ENCODE assay signal across 9 cellular contexts in genomic region chr3:53163459-53164387, GRCh38. TPM values are rescaled to one million over a fixed set of nuclear protein-coding genes. Genes with fewer than 3 reads are reported as not detected.
DNase-seq lines count a peak whose midpoint lies in the region; ATAC-seq and TF ChIP-seq lines count a peak whose summit lies in the region.
"Had no signal": no experiment of that assay in that cellular context is flagged by ENCODE, and none has a peak within 500 bp of the region (broad histone marks: within the 10 kb centered on the region; RNA-seq: fewer than 3 reads in every experiment).

No MANE protein-coding gene starts in this region.

- H3K36me3 ChIP-seq in GM23248 (ENCODE audit: low read depth) (no peaks in the 10 kb centered on the region), Panc1 (ENCODE audit: control insufficient read depth, insufficient read depth, low read length) (no peaks in the 10 kb centered on the region), skeletal muscle satellite cell (ENCODE audit: insufficient read depth, low read length) (no peaks in the 10 kb centered on the region), SK-N-SH (replicated peaks in 1 of 2; ENCODE audit: control insufficient read depth in 1 of 2, insufficient read depth in 2 of 2, low read length in 1 of 2) (no peaks in the 10 kb centered on the region)

- H3K9me3 ChIP-seq in GM23248 (ENCODE audit: low read depth) (no peaks in the 10 kb centered on the region), Panc1 (ENCODE audit: control insufficient read depth, insufficient read depth, low read depth, low read length) (no peaks in the 10 kb centered on the region), skeletal muscle satellite cell (replicated peaks; ENCODE audit: low read length) (no peaks in the 10 kb centered on the region), SK-N-SH (no peaks in the 10 kb centered on the region)

- H3F3A ChIP-seq in GM23248 (ENCODE audit: insufficient read depth), result no peaks in the 10 kb centered on the region
- peaks cover 4% of the 10 kb centered on the region for H3F3A ChIP-seq in SK-N-SH (replicated peaks; ENCODE audit: insufficient read depth)

- TF ChIP-seq CTCF in Panc1 (IDR thresholded peaks at IDR 0.05) (no peak), endothelial cell (IDR thresholded peaks at IDR 0.05; ENCODE audit: unreplicated experiment) (no peak), SK-N-SH (IDR thresholded peaks at IDR 0.05) (no peak)

- TSS peak; percentile 92 for BruUV-seq in Panc1 (replicated peaks; lab: Mats Ljungman, UMichigan)

- TF ChIP-seq RAD21 in SK-N-SH (IDR thresholded peaks at IDR 0.05; ENCODE audit: low read length), result no peak

- H3K36me3 Mint-ChIP-seq in endothelial cell (ENCODE audit: low read depth, unreplicated experiment), result peaks cover 7% of the 10 kb centered on the region

- H3K9me3 Mint-ChIP-seq in endothelial cell (ENCODE audit: unreplicated experiment), result no peaks in the 10 kb centered on the region

- peak; percentile 13 for DNase-seq in GM23248
- DNase-seq in Panc1 (ENCODE audit: low read depth, low spot score), result no peak
- DNase-seq in endothelial cell (ENCODE audit: low spot score), result no peak
- DNase-seq in G401 (ENCODE audit: low spot score), result no peak
- DNase-seq in DMS 273 treated with DMSO at 0.1 percent for 48 hours (lab: John Stamatoyannopoulos, UW), result no peak
- DNase-seq in SK-N-SH, result no peak
- DNase-seq: NCI-H526 treated with DMSO at 0.1 percent for 48 hours had no signal

- no peaks in the 10 kb centered on the region for H3K9me2 ChIP-seq in GM23248 (ENCODE audit: insufficient read depth)
- H3K9me2 ChIP-seq in SK-N-SH, result no peaks in the 10 kb centered on the region

- H4K20me1 ChIP-seq in GM23248 (ENCODE audit: insufficient read depth) (no peaks in the 10 kb centered on the region), SK-N-SH (ENCODE audit: insufficient read depth) (no peaks in the 10 kb centered on the region)

- H3K27me3 Mint-ChIP-seq in endothelial cell (ENCODE audit: unreplicated experiment), result peaks cover 23% of the 10 kb centered on the region

- no peak for TF ChIP-seq EP300 in SK-N-SH (IDR thresholded peaks at IDR 0.05; ENCODE audit: borderline replicate concordance in 1 of 2, low read depth in 1 of 2, low read length in 1 of 2)

- H3K9ac ChIP-seq in GM23248 (no peak overlapping the region), skeletal muscle satellite cell (ENCODE audit: low read depth, low read length) (no peak overlapping the region), SK-N-SH (no peak overlapping the region)

- CTCF ChIA-PET in Panc1 (lab: Charles Lee) (no interaction called here), SK-N-SH (lab: Yijun Ruan, JAX) (interaction anchor here (1.3 to 3.0 kb wide), 2 partner anchors 32 to 318 kb away, joined by 3 to 14 read pairs; no protein-coding TSS in a partner anchor)

- peaks cover 42% of the 10 kb centered on the region for H3K4me1 Mint-ChIP-seq in endothelial cell (ENCODE audit: unreplicated experiment)

- POLR2A ChIA-PET in Panc1 (lab: Charles Lee) (interaction anchor here (0.7 kb wide), 1 partner anchor 333 kb away, joined by 4 read pairs; no protein-coding TSS in a partner anchor), SK-N-SH (lab: Yijun Ruan, JAX) (no interaction called here)

- H2AFZ ChIP-seq in GM23248, result no peak overlapping the region
- H2AFZ ChIP-seq in SK-N-SH (ENCODE audit: low read depth), result no peak overlapping the region

- H3K4me3 ChIP-seq in GM23248 (no peak overlapping the region), Panc1 (ENCODE audit: low read depth in 2 of 2, low read length in 2 of 2) (0 out of 4 replicates have a peak overlapping the region, but pooled peaks of 1 of the 2 experiments have one; percentile 3), skeletal muscle satellite cell (ENCODE audit: low read length) (no peak overlapping the region), SK-N-SH (ENCODE audit: low read depth in 2 of 2, low read length in 1 of 2) (no peak overlapping the region)

- intact Hi-C loops in Panc1 (cut with micrococcal nuclease; ENCODE audit: unreplicated experiment), result no loop called here

- H3K79me2 ChIP-seq in GM23248 (ENCODE audit: insufficient read depth) (0 out of 2 replicates have a peak, but pooled peaks cover 6% of the 10 kb centered on the region), SK-N-SH (ENCODE audit: insufficient read depth) (peaks cover 8% of the 10 kb centered on the region; the same call in 1 of the 2 replicates)

- peak overlapping the region; percentile 47 for H3K4me3 Mint-ChIP-seq in endothelial cell (ENCODE audit: unreplicated experiment)

- no peak overlapping the region for H3K27ac ChIP-seq in GM23248
- H3K27ac ChIP-seq in Panc1 (ENCODE audit: low read length), result no peak overlapping the region
- H3K27ac ChIP-seq in SK-N-SH (ENCODE audit: low read depth in 2 of 2, low read length in 1 of 2), result no peak overlapping the region

- WGBS in GM23248 (ENCODE audit: low coverage in 1 of 2, low lambda C conversion rate in 2 of 2, missing lambda C conversion rate in 2 of 2), 2 experiments, result 81 to 84% methylated on average over 6 of the region's 6 CpGs
- WGBS in SK-N-SH (ENCODE audit: low lambda C conversion rate), result 94% methylated on average over 5 of the region's 6 CpGs

- H3K4me1 ChIP-seq in GM23248 (ENCODE audit: insufficient read depth) (peaks cover 8% of the 10 kb centered on the region), Panc1 (ENCODE audit: control insufficient read depth, insufficient read depth, low read length) (peaks cover 21% of the 10 kb centered on the region), skeletal muscle satellite cell (ENCODE audit: control insufficient read depth, insufficient read depth, low read length) (peaks cover 38% of the 10 kb centered on the region), SK-N-SH (ENCODE audit: control insufficient read depth in 1 of 2, insufficient read depth in 2 of 2, low read depth in 1 of 2, low read length in 1 of 2) (peaks cover 6 to 32% of the 10 kb centered on the region in 2 experiments; a peak in 2 of 4 replicates)

- H3K27ac Mint-ChIP-seq in endothelial cell (ENCODE audit: unreplicated experiment), result peak overlapping the region; percentile 9

- no peak overlapping the region for H3K4me2 ChIP-seq in GM23248 (ENCODE audit: unreplicated experiment)
- H3K4me2 ChIP-seq in skeletal muscle satellite cell (ENCODE audit: low read length), result peak overlapping the region; percentile 83
- H3K4me2 ChIP-seq in SK-N-SH, result no peak overlapping the region

- H3K27me3 ChIP-seq in GM23248 (replicated peaks; ENCODE audit: insufficient read depth) (no peaks in the 10 kb centered on the region), Panc1 (ENCODE audit: control insufficient read depth, insufficient read depth, low read length) (no peaks in the 10 kb centered on the region), skeletal muscle satellite cell (ENCODE audit: control insufficient read depth, insufficient read depth, low read length) (no peaks in the 10 kb centered on the region), SK-N-SH (ENCODE audit: insufficient read depth) (no peaks in the 10 kb centered on the region)

- ATAC-seq in Panc1, result no peak
- ATAC-seq in GM21723 (IDR thresholded peaks at IDR 0.05; ENCODE audit: unreplicated experiment), result no peak

- in situ Hi-C loops in GM23248 (cut with MboI) (no loop called here), Panc1 (cut with HindIII; ENCODE audit: low pct_unique_long_range_greater_than_20kb, low sequenced_read_pairs) (no loop called here), G401 (cut with HindIII; ENCODE audit: low sequenced_read_pairs) (no loop called here)

TF ChIP-seq in SK-N-SH, 30 proteins besides CTCF, POLR2A, EP300 and RAD21:
- no peak for TF ChIP-seq FOXJ3 (CRISPR knock-in tag; IDR thresholded peaks at IDR 0.05)
- no peak for TF ChIP-seq CHD2 (IDR thresholded peaks at IDR 0.05; ENCODE audit: low read length, partially characterized antibody)
- no peak for TF ChIP-seq ELF1 (IDR thresholded peaks at IDR 0.05)
- TF ChIP-seq GATA2 (CRISPR knock-in tag; IDR thresholded peaks at IDR 0.05), result no peak
- TF ChIP-seq TCF12 (IDR thresholded peaks at IDR 0.05), result no peak
- TF ChIP-seq SIN3A (IDR thresholded peaks at IDR 0.05; ENCODE audit: borderline replicate concordance, low read depth, low read length), result no peak

RNA-seq across cellular contexts. Expression of gene PRKCD, which starts 2.7 kb away (rescaled TPM):
- total RNA-seq in GM23248 (2014; rRNA removed; shearing (Covaris generic)), result 1.8 and 2.5 TPM in 2 replicates
- polyA plus RNA-seq in GM23248 (2016; fragmentation: Nextera tagmentation; extraction: Ambion mirVana), result 9.2 and 9.6 TPM in 2 replicates
- 14.0 TPM for total RNA-seq in Panc1 (2021; ENCODE audit: unreplicated experiment)
- polyA plus RNA-seq in Panc1 (2012; ENCODE audit: insufficient read length), result 16.1 TPM
- 9.9 TPM for total RNA-seq in endothelial cell (ENCODE audit: unreplicated experiment)
- total RNA-seq in skeletal muscle satellite cell (2012; rRNA removed), result 3.5 and 3.7 TPM in 2 replicates
- total RNA-seq in G401 (2014; rRNA removed; shearing (Covaris generic)), result 14.8 and 18.9 TPM in 2 replicates
- polyA plus RNA-seq in SK-N-SH (2012; rRNA removed), result 24.5 and 29.0 TPM in 2 replicates
- 14.3 and 19.6 TPM in 2 replicates for polyA plus RNA-seq in SK-N-SH (2012; cell fraction: cytosol; rRNA removed)
- polyA plus RNA-seq in SK-N-SH (2012; cell fraction: nucleus; rRNA removed), result 28.9 and 32.1 TPM in 2 replicates

RNA-seq across cellular contexts. Expression of gene RFT1, which starts 33.5 kb away (rescaled TPM):
- total RNA-seq in GM23248 (2014; rRNA removed; shearing (Covaris generic)), result 20.9 and 35.0 TPM in 2 replicates
- polyA plus RNA-seq in GM23248 (2016; fragmentation: Nextera tagmentation; extraction: Ambion mirVana), result 35.7 and 43.8 TPM in 2 replicates
- 21.0 TPM for total RNA-seq in Panc1 (2021; ENCODE audit: unreplicated experiment)
- polyA plus RNA-seq in Panc1 (2012; ENCODE audit: insufficient read length), result 19.0 TPM
- total RNA-seq in endothelial cell (ENCODE audit: unreplicated experiment), result 21.1 TPM
- 17.5 and 19.2 TPM in 2 replicates for total RNA-seq in skeletal muscle satellite cell (2012; rRNA removed)
- total RNA-seq in G401 (2014; rRNA removed; shearing (Covaris generic)), result 13.6 and 15.0 TPM in 2 replicates
- 13.8 and 22.9 TPM in 2 replicates for polyA plus RNA-seq in SK-N-SH (2012; rRNA removed)
- polyA plus RNA-seq in SK-N-SH (2012; cell fraction: cytosol; rRNA removed), result 13.3 and 17.1 TPM in 2 replicates
- 11.7 and 14.6 TPM in 2 replicates for polyA plus RNA-seq in SK-N-SH (2012; cell fraction: nucleus; rRNA removed)
